15 cellular contexts compared by ENCODE assay signal in the genomic region with DNA sequence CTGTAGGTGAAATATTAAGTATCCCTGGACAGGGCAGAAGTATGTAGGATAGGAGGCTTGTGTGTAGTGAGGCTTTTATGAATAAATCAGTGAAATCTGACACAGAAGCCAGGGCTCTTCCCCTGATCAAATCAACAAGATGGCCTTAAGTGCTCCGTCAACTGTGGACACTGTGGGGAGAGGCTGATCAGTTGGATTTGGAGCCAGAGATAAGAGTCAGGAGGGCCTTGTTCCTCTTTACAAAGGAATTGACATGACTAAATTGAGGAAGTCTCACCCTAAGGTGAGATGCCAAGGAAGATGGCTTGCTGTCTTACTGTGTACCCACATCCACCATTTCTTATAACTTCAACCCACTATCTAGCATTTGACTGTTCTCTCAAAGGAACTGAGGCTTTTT.
"Had no signal": no experiment of that assay in that cellular context is flagged by ENCODE, and none has a peak within 500 bp of the region (broad histone marks: within the 10 kb centered on the region; RNA-seq: fewer than 3 reads in every experiment).

No MANE protein-coding gene starts in this region.

- H3K27me3 ChIP-seq: adrenal gland had no signal

- ATAC-seq: effector memory CD8-positive, alpha-beta T cell; lower lobe of right lung had no signal

- H3K4me3 ChIP-seq: adrenal gland, lower lobe of right lung had no signal

- H3K27ac Mint-ChIP-seq: activated CD4-positive, alpha-beta T cell treated with anti-CD3 and anti-CD28 coated beads, Interleukin-2, amount 10 ng/mL, durations not matched to agents 7 days and 5 days; activated T-helper 2 cell treated with anti-CD3 and anti-CD28 coated beads, Interferon-gamma antibody, Interleukin-2, Interleukin-4, amounts not matched to agents 10 μg/mL and 5 μg/mL and 100 μg/mL, durations not matched to agents 14 hours and 24 hours and 36 hours; effector memory CD8-positive, alpha-beta T cell had no signal

- H3K4me1 ChIP-seq: adrenal gland, lower lobe of right lung had no signal

- DNase-seq: activated CD4-positive, alpha-beta T cell treated with anti-CD3 and anti-CD28 coated beads, Interleukin-2, amount 10 ng/mL, durations not matched to agents 7 days and 5 days; activated CD4-positive, CD25-positive, alpha-beta regulatory T cell; activated CD8-positive, alpha-beta memory T cell treated with anti-CD3 and anti-CD28 coated beads for 24 hours; activated naive CD4-positive, alpha-beta T cell treated with anti-CD3 and anti-CD28 coated beads, Interleukin-2, amount 50 U/mL, for 16 hours; adrenal gland; effector memory CD8-positive, alpha-beta T cell; hippocampal formation; lower lobe of right lung; midbrain; stimulated activated CD4-positive, alpha-beta T cell treated with anti-CD3 and anti-CD28 coated beads, Interleukin-15, amount 100 ng/mL, for 24 hours; stimulated activated CD4-positive, alpha-beta T cell treated with anti-CD3 and anti-CD28 coated beads, Interleukin-4, amount 100 ng/mL, for 24 hours; T1000 had no signal

- H3K27ac ChIP-seq: adrenal gland, epithelial cell of prostate, lower lobe of right lung had no signal

- H3K36me3 ChIP-seq: adrenal gland, lower lobe of right lung had no signal

- H3K4me1 Mint-ChIP-seq: central memory CD8-positive, alpha-beta T cell had no signal

- H3K4me3 Mint-ChIP-seq: activated CD4-positive, alpha-beta T cell treated with anti-CD3 and anti-CD28 coated beads, Interleukin-2, amount 10 ng/mL, durations not matched to agents 7 days and 5 days; central memory CD8-positive, alpha-beta T cell; effector memory CD8-positive, alpha-beta T cell had no signal

- H3K9me3 ChIP-seq: adrenal gland, lower lobe of right lung had no signal

- H3K9me3 Mint-ChIP-seq: activated CD4-positive, alpha-beta T cell treated with anti-CD3 and anti-CD28 coated beads, Interleukin-2, amount 10 ng/mL, durations not matched to agents 7 days and 5 days; activated T-helper 2 cell treated with anti-CD3 and anti-CD28 coated beads, Interferon-gamma antibody, Interleukin-2, Interleukin-4, amounts not matched to agents 10 μg/mL and 5 μg/mL and 100 μg/mL, durations not matched to agents 14 hours and 24 hours and 36 hours; central memory CD8-positive, alpha-beta T cell; effector memory CD8-positive, alpha-beta T cell had no signal
